ENCODE assay signal across 1 cellular context in genomic region chr20:63202811-63203526, GRCh38.
TF ChIP-seq lines count a peak whose summit lies in the region.

No MANE protein-coding gene starts in this region.

TF ChIP-seq in GM12878, 131 proteins besides CTCF, POLR2A, EP300 and RAD21:
- TF ChIP-seq JUNB (IDR thresholded peaks at IDR 0.05) (no peak), SRF (IDR thresholded peaks at IDR 0.05; ENCODE audit: low read depth in 2 of 2, low read length in 2 of 2) (no peak), SUZ12 (IDR thresholded peaks at IDR 0.05; ENCODE audit: unreplicated experiment) (no peak), NFIC (IDR thresholded peaks at IDR 0.05; ENCODE audit: low read depth, low read length) (no peak), MTA2 (IDR thresholded peaks at IDR 0.05; ENCODE audit: low read depth) (no peak), ZNF592 (IDR thresholded peaks at IDR 0.05) (no peak), MYB (IDR thresholded peaks at IDR 0.05; ENCODE audit: borderline replicate concordance, low read depth, low read length) (no peak), HDAC2 (IDR thresholded peaks at IDR 0.05) (no peak), HCFC1 (IDR thresholded peaks at IDR 0.05; ENCODE audit: low read length) (no peak), WRNIP1 (IDR thresholded peaks at IDR 0.05; ENCODE audit: borderline replicate concordance, low read depth, low read length) (no peak), PAX8 (IDR thresholded peaks at IDR 0.05) (no peak), SUPT20H (IDR thresholded peaks at IDR 0.05; ENCODE audit: borderline replicate concordance, control insufficient read depth, low read depth, low read length) (no peak), PBX3 (IDR thresholded peaks at IDR 0.05; ENCODE audit: insufficient replicate concordance, low read depth, low read length) (no peak), GABPA (IDR thresholded peaks at IDR 0.05; ENCODE audit: low read depth) (no peak)
- TF ChIP-seq, protein P1, sequence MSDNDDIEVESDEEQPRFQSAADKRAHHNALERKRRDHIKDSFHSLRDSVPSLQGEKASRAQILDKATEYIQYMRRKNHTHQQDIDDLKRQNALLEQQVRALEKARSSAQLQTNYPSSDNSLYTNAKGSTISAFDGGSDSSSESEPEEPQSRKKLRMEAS (IDR thresholded peaks at IDR 0.05; ENCODE audit: low read depth, low read length), result no peak
